ENCODE assay signal across 30 cellular contexts in the genomic region with DNA sequence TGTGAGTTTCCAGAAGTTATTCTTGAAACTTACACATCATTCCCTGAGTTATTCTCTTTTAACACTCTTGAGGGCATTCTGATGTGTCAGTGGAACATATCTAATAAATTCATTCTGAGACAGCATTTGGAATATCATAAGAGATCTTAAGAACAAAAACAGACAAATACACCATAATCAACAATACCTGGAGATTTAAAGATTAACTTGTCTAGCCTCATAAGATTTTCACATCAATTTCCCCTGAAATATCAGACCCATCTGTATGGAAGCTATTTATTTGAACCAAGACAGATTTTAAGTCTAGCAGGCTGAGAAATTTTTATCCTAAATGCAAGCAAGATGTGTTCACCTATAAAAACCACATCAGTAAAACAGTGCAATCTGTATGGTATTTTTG.
"Had no signal": no experiment of that assay in that cellular context is flagged by ENCODE, and none has a peak within 500 bp of the region (broad histone marks: within the 10 kb centered on the region; RNA-seq: fewer than 3 reads in every experiment).

No MANE protein-coding gene starts in this region.

- DNase-seq: activated effector memory CD4-positive, alpha-beta T cell treated with anti-CD3 and anti-CD28 coated beads, Interleukin-2, amount 50 U/mL, for 16 hours; activated effector memory CD4-positive, alpha-beta T cell treated with Interleukin-2 at 50 U/mL for 16 hours; activated gamma-delta T cell; activated gamma-delta T cell treated with Interleukin-2 at 50 U/mL for 16 hours; activated naive CD4-positive, alpha-beta T cell; activated naive CD4-positive, alpha-beta T cell treated with anti-CD3 and anti-CD28 coated beads for 36 hours; activated naive CD4-positive, alpha-beta T cell treated with anti-CD3 and anti-CD28 coated beads, Interleukin-2, amount 10 ng/mL, durations not matched to agents 7 days and 5 days; activated naive CD4-positive, alpha-beta T cell treated with anti-CD3 and anti-CD28 coated beads, Interleukin-2, amount 50 U/mL, for 16 hours; activated naive CD4-positive, alpha-beta T cell treated with Interleukin-2 at 50 U/mL for 16 hours; activated naive CD8-positive, alpha-beta T cell treated with anti-CD3 and anti-CD28 coated beads for 36 hours; activated naive CD8-positive, alpha-beta T cell treated with anti-CD3 and anti-CD28 coated beads, Interleukin-2, amount 10 ng/mL, durations not matched to agents 7 days and 5 days; activated naive CD8-positive, alpha-beta T cell treated with anti-CD3 and anti-CD28 coated beads, Interleukin-2, amount 50 U/mL, for 24 hours; activated T-cell treated with anti-CD3 and anti-CD28 coated beads, Interleukin-2, amount 50 U/mL, for 4 hours; activated T-cell treated with anti-CD3 and anti-CD28 coated beads, Interleukin-2, amount 50 U/mL, for 48 hours; activated T-cell treated with anti-CD3 and anti-CD28 coated beads, Interleukin-2, amount 50 U/mL, for 72 hours; adrenal gland; amniotic stem cell; amygdala; anterior cingulate cortex; aorta; body of pancreas; brain microvascular endothelial cell; caudate nucleus; central memory CD4-positive, alpha-beta T cell; cerebellar nuclear complex had no signal

- H3K27ac ChIP-seq: adrenal gland, ascending aorta, body of pancreas, brain microvascular endothelial cell, breast epithelium, cardiac muscle cell had no signal

- ATAC-seq: activated naive CD4-positive, alpha-beta T cell treated with anti-CD3 and anti-CD28 coated beads, Interleukin-2, amount 50 U/mL, for 72 hours; activated naive CD8-positive, alpha-beta T cell treated with anti-CD3 and anti-CD28 coated beads, Interleukin-2, amount 50 U/mL, for 24 hours; activated T-cell treated with anti-CD3 and anti-CD28 coated beads, Interleukin-2, amount 50 U/mL, for 4 hours; activated T-cell treated with anti-CD3 and anti-CD28 coated beads, Interleukin-2, amount 50 U/mL, for 72 hours; activated T-helper 17 cell treated with anti-CD3 and anti-CD28 coated beads, Interleukin-2, amount 50 U/mL, for 72 hours; body of pancreas had no signal

- H3K36me3 ChIP-seq: adrenal gland, ascending aorta, brain microvascular endothelial cell, breast epithelium, cardiac muscle cell had no signal

- H3K27me3 ChIP-seq: adrenal gland, ascending aorta, body of pancreas, brain microvascular endothelial cell, breast epithelium had no signal

- H3K4me1 ChIP-seq: adrenal gland, ascending aorta, body of pancreas, breast epithelium had no signal

- H3K4me3 ChIP-seq: adrenal gland, ascending aorta, body of pancreas, breast epithelium, cardiac muscle cell had no signal

- H3K9me3 ChIP-seq: adrenal gland, ascending aorta, body of pancreas, breast epithelium had no signal
